In the genomic region with DNA sequence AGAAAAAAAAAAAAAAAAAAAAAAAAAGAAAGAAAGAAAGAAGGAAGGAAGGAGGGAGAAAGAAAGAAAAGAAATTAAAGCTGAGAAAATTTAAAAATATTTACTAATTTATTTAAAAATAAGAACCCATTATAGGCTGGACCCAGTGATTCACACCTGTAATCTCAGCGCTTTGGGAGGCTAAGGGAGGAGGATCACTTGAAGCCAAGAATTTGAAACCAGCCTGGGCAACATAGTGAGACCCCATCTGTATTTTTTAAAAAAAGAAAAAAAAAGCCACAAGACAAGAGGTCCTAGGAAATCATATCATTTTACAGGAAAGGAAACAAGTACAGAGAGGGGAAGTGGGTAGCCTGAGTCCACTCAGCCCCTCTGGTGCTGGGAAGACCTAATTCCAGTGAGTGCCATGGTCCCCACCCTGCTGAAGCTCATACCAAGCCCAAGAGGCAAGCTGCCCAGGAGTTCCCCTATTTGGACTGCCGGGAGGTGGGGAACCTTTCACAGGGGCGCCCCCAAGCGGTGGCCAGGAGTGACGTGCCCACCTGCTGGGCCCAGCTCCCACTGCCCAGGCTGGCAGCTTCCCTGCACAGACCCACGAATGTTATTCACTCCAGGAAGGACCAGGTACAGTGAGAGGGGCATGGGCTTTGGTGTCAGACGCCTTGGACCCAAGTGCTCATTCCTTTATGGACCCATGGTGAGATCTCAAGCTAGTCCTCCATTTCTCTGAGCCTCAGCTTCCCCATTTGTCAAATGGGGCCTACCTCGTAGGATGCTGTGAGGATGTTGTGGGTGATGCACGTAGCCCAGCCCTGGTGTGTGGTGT, we compare ENCODE assay signal across 1 cellular context.
TF ChIP-seq lines count a peak whose summit lies in the region.

No MANE protein-coding gene starts in this region.

TF ChIP-seq in K562, 482 proteins besides CTCF, POLR2A, EP300 and RAD21 (continued from another document):
- TF ChIP-seq SAP30 (IDR thresholded peaks at IDR 0.05; ENCODE audit: borderline replicate concordance, insufficient read depth, low read depth, low read length, poor library complexity, severe bottlenecking) (no peak), MYBL2 (IDR thresholded peaks at IDR 0.05; ENCODE audit: low read depth) (no peak), MYBL2 (CRISPR knock-in tag; IDR thresholded peaks at IDR 0.05; ENCODE audit: borderline replicate concordance) (no peak), SPI1 (IDR thresholded peaks at IDR 0.05; ENCODE audit: borderline replicate concordance, low read depth, low read length) (peak; percentile 94), ATF1 (CRISPR knock-in tag; IDR thresholded peaks at IDR 0.05) (no peak), ATF1 (tag; IDR thresholded peaks at IDR 0.05) (no peak), KHSRP (IDR thresholded peaks at IDR 0.05) (no peak), RBM25 (IDR thresholded peaks at IDR 0.05; ENCODE audit: low read depth, low read length, severe bottlenecking) (peak; percentile 64), RUNX1 (IDR thresholded peaks at IDR 0.05; ENCODE audit: low read depth) (no peak), NR2C1 (IDR thresholded peaks at IDR 0.05) (no peak), NR2C1 (tag; IDR thresholded peaks at IDR 0.05) (no peak), RCOR1 (IDR thresholded peaks at IDR 0.05; ENCODE audit: borderline replicate concordance in 1 of 2, low read depth in 2 of 2, low read length in 2 of 2) (0 out of 4 replicates have a peak, but pooled peaks of 1 of the 2 experiments have one; percentile 6), SREBF2 (CRISPR knock-in tag; IDR thresholded peaks at IDR 0.05) (no peak), TCF7L2 (IDR thresholded peaks at IDR 0.05; ENCODE audit: low read depth, low read length) (no peak), CHD1 (IDR thresholded peaks at IDR 0.05; ENCODE audit: low read length) (no peak), CTBP1 (IDR thresholded peaks at IDR 0.05; ENCODE audit: borderline replicate concordance) (0 out of 2 replicates have a peak, but pooled peaks have one; percentile 26), WHSC1 (IDR thresholded peaks at IDR 0.05; ENCODE audit: low read length) (no peak), SMARCA4 (IDR thresholded peaks at IDR 0.05) (0 out of 2 replicates have a peak, but pooled peaks have one; percentile 18), SMC3 (conservative IDR thresholded peaks at IDR 0.05; ENCODE audit: insufficient read depth, low read depth, low read length) (peak; percentile 65), VEZF1 (CRISPR knock-in tag; IDR thresholded peaks at IDR 0.05) (no peak), POLR2G (IDR thresholded peaks at IDR 0.05; ENCODE audit: low read depth, low read length) (0 out of 2 replicates have a peak, but pooled peaks have one; percentile 3)
- TF ChIP-seq, protein P1, sequence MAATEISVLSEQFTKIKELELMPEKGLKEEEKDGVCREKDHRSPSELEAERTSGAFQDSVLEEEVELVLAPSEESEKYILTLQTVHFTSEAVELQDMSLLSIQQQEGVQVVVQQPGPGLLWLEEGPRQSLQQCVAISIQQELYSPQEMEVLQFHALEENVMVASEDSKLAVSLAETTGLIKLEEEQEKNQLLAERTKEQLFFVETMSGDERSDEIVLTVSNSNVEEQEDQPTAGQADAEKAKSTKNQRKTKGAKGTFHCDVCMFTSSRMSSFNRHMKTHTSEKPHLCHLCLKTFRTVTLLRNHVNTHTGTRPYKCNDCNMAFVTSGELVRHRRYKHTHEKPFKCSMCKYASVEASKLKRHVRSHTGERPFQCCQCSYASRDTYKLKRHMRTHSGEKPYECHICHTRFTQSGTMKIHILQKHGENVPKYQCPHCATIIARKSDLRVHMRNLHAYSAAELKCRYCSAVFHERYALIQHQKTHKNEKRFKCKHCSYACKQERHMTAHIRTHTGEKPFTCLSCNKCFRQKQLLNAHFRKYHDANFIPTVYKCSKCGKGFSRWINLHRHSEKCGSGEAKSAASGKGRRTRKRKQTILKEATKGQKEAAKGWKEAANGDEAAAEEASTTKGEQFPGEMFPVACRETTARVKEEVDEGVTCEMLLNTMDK (IDR thresholded peaks at IDR 0.05; ENCODE audit: borderline replicate concordance, insufficient read depth, low read depth, low read length, poor library complexity, severe bottlenecking): peak; percentile 58
- TF ChIP-seq, protein P2, sequence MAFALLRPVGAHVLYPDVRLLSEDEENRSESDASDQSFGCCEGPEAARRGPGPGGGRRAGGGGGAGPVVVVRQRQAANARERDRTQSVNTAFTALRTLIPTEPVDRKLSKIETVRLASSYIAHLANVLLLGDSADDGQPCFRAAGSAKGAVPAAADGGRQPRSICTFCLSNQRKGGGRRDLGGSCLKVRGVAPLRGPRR (CRISPR knock-in tag; IDR thresholded peaks at IDR 0.05): no peak
